In the genomic region with DNA sequence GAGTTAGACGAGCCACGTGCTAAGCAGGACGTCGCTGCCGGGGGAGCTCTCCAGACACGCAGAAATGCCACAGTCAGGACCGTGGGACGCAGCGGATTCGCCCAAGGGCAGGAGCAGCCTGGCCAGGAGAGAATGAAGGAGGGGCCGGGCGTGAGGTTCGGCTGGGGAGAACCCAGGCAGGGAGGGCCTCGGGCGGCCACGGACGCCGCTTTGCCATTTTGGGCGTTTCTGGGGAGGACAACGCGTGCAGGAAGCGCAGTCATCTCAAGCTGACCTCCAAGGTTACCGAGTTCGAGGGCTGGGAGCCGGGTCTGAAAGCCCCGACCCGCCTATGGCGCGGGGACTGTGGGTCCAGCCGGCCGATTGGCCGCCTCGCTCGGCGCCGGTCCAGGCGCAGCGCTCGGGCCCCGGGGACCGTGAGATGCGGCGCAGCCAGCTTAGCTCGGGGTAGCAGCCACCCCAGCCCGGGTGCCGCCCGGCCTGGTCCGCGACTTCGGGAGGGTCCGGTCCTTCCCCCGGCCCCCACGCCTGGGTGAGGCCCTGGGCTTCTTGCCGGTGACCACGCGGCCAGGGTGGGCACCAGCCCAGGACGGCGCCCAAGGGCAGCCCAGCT, we compare ENCODE assay signal across 8 cellular contexts. TPM values are rescaled to one million over a fixed set of nuclear protein-coding genes. Genes with fewer than 3 reads are reported as not detected.
DNase-seq lines count a peak whose midpoint lies in the region; ATAC-seq, FAIRE-seq and TF ChIP-seq lines count a peak whose summit lies in the region.

No MANE protein-coding gene starts in this region.

- DNase-seq in GM04504 (ENCODE audit: low read depth), result peak; percentile 32
- DNase-seq in SJCRH30, result peak; percentile 57 to 64
- DNase-seq in bronchial epithelial cell (ENCODE audit: low read depth), result peak; percentile 19
- DNase-seq in left kidney (ENCODE audit: low read depth, low spot score), result peak; percentile 39
- DNase-seq in stimulated activated naive CD8-positive, alpha-beta T cell treated with anti-CD3 and anti-CD28 coated beads, Interleukin-15, Interleukin-2, amounts not matched to agents 100 U/mL and 50 U/mL, for 24 hours, result peak; percentile 56
- no peak for DNase-seq in GM13977 (ENCODE audit: low spot score)
- no peak for DNase-seq in activated gamma-delta T cell (lab: John Stamatoyannopoulos, UW)

- FAIRE-seq in bronchial epithelial cell (lab: Jason Lieb, UNC), result no peak

- H3K36me3 ChIP-seq in SJCRH30 (no peaks in the 10 kb centered on the region), bronchial epithelial cell (ENCODE audit: control insufficient read depth, insufficient read depth, low read length) (peaks cover 9% of the 10 kb centered on the region)

- H3K27me3 ChIP-seq in SJCRH30 (no peaks in the 10 kb centered on the region), bronchial epithelial cell (ENCODE audit: control insufficient read depth, insufficient read depth, low read length) (no peaks in the 10 kb centered on the region)

- no peaks in the 10 kb centered on the region for H3K9me3 ChIP-seq in SJCRH30 (replicated peaks)

- ATAC-seq in HG02885 (IDR thresholded peaks at IDR 0.05; ENCODE audit: poor library complexity, unreplicated experiment), result peak; percentile 11
- peak; percentile 0 for ATAC-seq in stimulated activated naive CD8-positive, alpha-beta T cell treated with anti-CD3 and anti-CD28 coated beads, Interleukin-15, Interleukin-2, amounts not matched to agents 100 U/mL and 50 U/mL, for 24 hours

- in situ Hi-C loops in GM13977 (cut with MboI; ENCODE audit: low pct_unique_long_range_greater_than_20kb, low sequenced_read_pairs, unreplicated experiment), result no loop called here

- no peak for TF ChIP-seq CTCF in bronchial epithelial cell (IDR thresholded peaks at IDR 0.05; ENCODE audit: insufficient read depth, low read length, severe bottlenecking)
- TF ChIP-seq CTCF in GM13977 (IDR thresholded peaks at IDR 0.05; ENCODE audit: extremely low read depth, insufficient read depth, missing control alignments), result no peak

- peak overlapping the region; percentile 74 for H3K27ac ChIP-seq in SJCRH30

- H3K4me3 ChIP-seq in SJCRH30 (peak overlapping the region; percentile 77), bronchial epithelial cell (ENCODE audit: low read depth, low read length) (peak overlapping the region; percentile 74)

- peaks cover 24% of the 10 kb centered on the region for H3K4me1 ChIP-seq in SJCRH30

RNA-seq across cellular contexts. Expression of gene MAN1B1, which starts 0.8 kb away (rescaled TPM):
- total RNA-seq in SJCRH30 (2014; rRNA removed; shearing (Covaris generic)), result 38.4 and 42.6 TPM in 2 replicates
- 58.2 and 65.3 TPM in 2 replicates for total RNA-seq in bronchial epithelial cell

RNA-seq across cellular contexts. Expression of gene UAP1L1, which starts 8.7 kb away (rescaled TPM):
- total RNA-seq in SJCRH30 (2014; rRNA removed; shearing (Covaris generic)), result 12.6 and 13.8 TPM in 2 replicates
- total RNA-seq in bronchial epithelial cell, result 2.0 and 3.2 TPM in 2 replicates

RNA-seq across cellular contexts. Expression of gene SAPCD2, which starts 15.7 kb away (rescaled TPM):
- total RNA-seq in SJCRH30 (2014; rRNA removed; shearing (Covaris generic)), result 69.7 and 71.0 TPM in 2 replicates
- total RNA-seq in bronchial epithelial cell, result 0.26 and 1.2 TPM in 2 replicates

RNA-seq across cellular contexts. Expression of gene DPP7, which starts 28.5 kb away (rescaled TPM):
- 12.6 and 13.4 TPM in 2 replicates for total RNA-seq in SJCRH30 (2014; rRNA removed; shearing (Covaris generic))
- total RNA-seq in bronchial epithelial cell, result 45.1 and 66.6 TPM in 2 replicates

RNA-seq across cellular contexts. Expression of gene ENTPD2, which starts 32.2 kb away (rescaled TPM):
- 1.9 and 2.0 TPM in 2 replicates for total RNA-seq in SJCRH30 (2014; rRNA removed; shearing (Covaris generic))
- 0.79 and 1.2 TPM in 2 replicates for total RNA-seq in bronchial epithelial cell

Comparison
In these comparisons a context has a peak if more than half of its experiments do, and no peak if none do; other contexts are left out.
1. DNase-seq: peak in GM04504 (single experiment), SJCRH30 (2 of 2), bronchial epithelial cell (single experiment), left kidney (single experiment) and stimulated activated naive CD8-positive, alpha-beta T cell treated with anti-CD3 and anti-CD28 coated beads, Interleukin-15, Interleukin-2, amounts not matched to agents 100 U/mL and 50 U/mL, for 24 hours (single experiment); none in GM13977 (single experiment) and activated gamma-delta T cell (single experiment).
2. RNA of gene SAPCD2, which starts 15.7 kb away (total RNA-seq): 69.7 to 71.0 TPM in SJCRH30; 0.26 to 1.2 TPM in bronchial epithelial cell; every median in the first group is over 10 times any median in the second.